10 cellular contexts compared by ENCODE assay signal in genomic region chr22:50548913-50549790, GRCh38. TPM values are rescaled to one million over a fixed set of nuclear protein-coding genes. Genes with fewer than 3 reads are reported as not detected.
DNase-seq lines count a peak whose midpoint lies in the region; ATAC-seq and TF ChIP-seq lines count a peak whose summit lies in the region.
"Had no signal": no experiment of that assay in that cellular context is flagged by ENCODE, and none has a peak within 500 bp of the region (broad histone marks: within the 10 kb centered on the region; RNA-seq: fewer than 3 reads in every experiment).

No MANE protein-coding gene starts in this region.

- no peak for DNase-seq in activated CD8-positive, alpha-beta memory T cell treated with anti-CD3 and anti-CD28 coated beads, Interleukin-2, amount 10 ng/mL, durations not matched to agents 7 days and 5 days
- no peak for DNase-seq in activated CD8-positive, alpha-beta memory T cell treated with anti-CD3 and anti-CD28 coated beads for 24 hours
- DNase-seq in T-cell (no peak), esophagus squamous epithelium (lab: John Stamatoyannopoulos, UW) (no peak), midbrain (lab: John Stamatoyannopoulos, UW) (no peak), SHP77 (lab: John Stamatoyannopoulos, UW) (no peak), NCI-H2196 treated with DMSO at 0.1 percent for 48 hours (lab: John Stamatoyannopoulos, UW; ENCODE audit: unreplicated experiment) (no peak)
- DNase-seq: dermis blood vessel endothelial cell, MG63 had no signal

- H3K4me3 ChIP-seq in esophagus squamous epithelium (peak overlapping the region; percentile 5 to 59 (median 30)), subcutaneous abdominal adipose tissue (ENCODE audit: low read depth in 1 of 5, low read length in 5 of 5) (peak overlapping the region in 3 of 5 donors; percentile 31 to 54 (median 48))
- H3K4me3 ChIP-seq: MG63 had no signal

- H3K9me3 Mint-ChIP-seq in activated CD8-positive, alpha-beta memory T cell treated with anti-CD3 and anti-CD28 coated beads, Interleukin-2, amount 10 ng/mL, durations not matched to agents 7 days and 5 days (ENCODE audit: low read depth), result no peaks in the 10 kb centered on the region
- no peaks in the 10 kb centered on the region for H3K9me3 Mint-ChIP-seq in T-cell

- POLR2A ChIA-PET in T-cell (lab: Charles Lee), result interaction anchor here (0.8 to 1.2 kb wide), 2 partner anchors 10 kb away, joined by 6 to 12 read pairs; no protein-coding TSS in a partner anchor

- peak; percentile 14 for ATAC-seq in activated CD8-positive, alpha-beta memory T cell treated with anti-CD3 and anti-CD28 coated beads, Interleukin-2, amount 10 ng/mL, durations not matched to agents 7 days and 5 days
- ATAC-seq in T-cell (replicated peaks in 1 of 4), result peak; percentile 8 to 22 (median 20)

- no peak for TF ChIP-seq CTCF in esophagus squamous epithelium (IDR thresholded peaks at IDR 0.05)

- H3K27me3 ChIP-seq in esophagus squamous epithelium, result peaks cover 0 to 69% (median 0%) of the 10 kb centered on the region in 4 donors
- H3K27me3 ChIP-seq in subcutaneous abdominal adipose tissue (ENCODE audit: control insufficient read depth in 5 of 5, insufficient read depth in 4 of 5, low read length in 5 of 5), result peaks cover 14 to 27% (median 24%) of the 10 kb centered on the region in 5 donors
- H3K27me3 ChIP-seq: MG63 had no signal

- H3K9me3 ChIP-seq in esophagus squamous epithelium (no peaks in the 10 kb centered on the region), subcutaneous abdominal adipose tissue (ENCODE audit: control insufficient read depth in 5 of 5, low read length in 5 of 5) (no peaks in the 10 kb centered on the region)
- H3K9me3 ChIP-seq: MG63 had no signal

- peak overlapping the region in 1 of 5 donors; percentile 20 for H3K9ac ChIP-seq in subcutaneous abdominal adipose tissue (ENCODE audit: low read length in 5 of 5)

- no peaks in the 10 kb centered on the region for H3K27me3 Mint-ChIP-seq in activated CD8-positive, alpha-beta memory T cell treated with anti-CD3 and anti-CD28 coated beads, Interleukin-2, amount 10 ng/mL, durations not matched to agents 7 days and 5 days
- no peaks in the 10 kb centered on the region for H3K27me3 Mint-ChIP-seq in T-cell

- H3K36me3 Mint-ChIP-seq in activated CD8-positive, alpha-beta memory T cell treated with anti-CD3 and anti-CD28 coated beads, Interleukin-2, amount 10 ng/mL, durations not matched to agents 7 days and 5 days, result no peaks in the 10 kb centered on the region
- peaks cover 3% of the 10 kb centered on the region for H3K36me3 Mint-ChIP-seq in T-cell

- CTCF ChIA-PET in activated CD8-positive, alpha-beta memory T cell treated with anti-CD3 and anti-CD28 coated beads, Interleukin-2, amount 10 ng/mL, durations not matched to agents 7 days and 5 days (lab: Charles Lee), result interaction anchor here (0.7 to 8.5 kb wide), 12 partner anchors 9 to 299 kb away, joined by 3 to 75 read pairs (median 4); partner anchors contain the start of genes CPT1B, HDAC10, SCO2 and SYCE3
- CTCF ChIA-PET in T-cell (lab: Charles Lee), result interaction anchor here in 1 of 2 donors (0.6 to 2.2 kb wide), 6 partner anchors 9 to 72 kb away, joined by 3 to 9 read pairs (median 7); partner anchors contain the start of genes ADM2 and SCO2

- H3K4me1 Mint-ChIP-seq in activated CD8-positive, alpha-beta memory T cell treated with anti-CD3 and anti-CD28 coated beads, Interleukin-2, amount 10 ng/mL, durations not matched to agents 7 days and 5 days, result peaks cover 43% of the 10 kb centered on the region
- peaks cover 38 to 48% (median 44%) of the 10 kb centered on the region in 3 donors for H3K4me1 Mint-ChIP-seq in T-cell

- H3K4me3 Mint-ChIP-seq in activated CD8-positive, alpha-beta memory T cell treated with anti-CD3 and anti-CD28 coated beads, Interleukin-2, amount 10 ng/mL, durations not matched to agents 7 days and 5 days, result peak overlapping the region; percentile 78
- H3K4me3 Mint-ChIP-seq in T-cell, result peak overlapping the region; percentile 75 to 82 (median 80)

- no peak for TF ChIP-seq POLR2A in esophagus squamous epithelium (IDR thresholded peaks at IDR 0.05)

- intact Hi-C loops in esophagus squamous epithelium (cut with DNase I), result no loop called here

- WGBS in esophagus squamous epithelium, 2 donors, result 85% methylated on average over 23 of the region's 69 CpGs; no CpG with 5 or more reads in 1 of the 2 donors

- peak overlapping the region in 3 of 4 donors; percentile 18 to 50 (median 49) for H3K27ac ChIP-seq in esophagus squamous epithelium
- no peak overlapping the region for H3K27ac ChIP-seq in subcutaneous abdominal adipose tissue (ENCODE audit: low read depth, low read length)

- H3K36me3 ChIP-seq in esophagus squamous epithelium (no peaks in the 10 kb centered on the region), subcutaneous abdominal adipose tissue (ENCODE audit: control insufficient read depth in 5 of 5, insufficient read depth in 5 of 5, low read length in 5 of 5) (no peaks in the 10 kb centered on the region)
- H3K36me3 ChIP-seq: MG63 had no signal

- peaks cover 14 to 52% (median 20%) of the 10 kb centered on the region in 3 donors for H3K4me1 ChIP-seq in esophagus squamous epithelium
- H3K4me1 ChIP-seq in subcutaneous abdominal adipose tissue (ENCODE audit: control insufficient read depth in 5 of 5, insufficient read depth in 5 of 5, low read length in 5 of 5), result peaks cover 0 to 29% (median 17%) of the 10 kb centered on the region in 5 donors

- H3K27ac Mint-ChIP-seq in activated CD8-positive, alpha-beta memory T cell treated with anti-CD3 and anti-CD28 coated beads, Interleukin-2, amount 10 ng/mL, durations not matched to agents 7 days and 5 days, result peak overlapping the region; percentile 88
- H3K27ac Mint-ChIP-seq in T-cell, result peak overlapping the region; percentile 86 to 90

RNA-seq across cellular contexts. Expression of gene KLHDC7B, which starts 3.5 kb away (rescaled TPM):
- 10 to 100 TPM; 10.2 to 12.0 TPM for total RNA-seq in activated CD8-positive, alpha-beta memory T cell treated with anti-CD3 and anti-CD28 coated beads, Interleukin-2, amount 10 ng/mL, durations not matched to agents 7 days and 5 days
- total RNA-seq in T-cell (1 to 10 TPM; 3.7 to 6.7 (median 5.4) TPM), esophagus squamous epithelium (under 1 TPM; 0.26 to 0.53 (median 0.40) TPM)
- total RNA-seq: dermis blood vessel endothelial cell had no signal

RNA-seq across cellular contexts. Expression of gene SYCE3, which starts 13.6 kb away (rescaled TPM):
- total RNA-seq in activated CD8-positive, alpha-beta memory T cell treated with anti-CD3 and anti-CD28 coated beads, Interleukin-2, amount 10 ng/mL, durations not matched to agents 7 days and 5 days, result under 1 TPM; 0.76 to 0.96 TPM
- total RNA-seq in T-cell (not detected), esophagus squamous epithelium (1 to 10 TPM in 1 of 4 donors, not detected in 3; 1.8 TPM)
- total RNA-seq: dermis blood vessel endothelial cell had no signal

RNA-seq across cellular contexts. Expression of gene TYMP, which starts 19.3 kb away (rescaled TPM):
- total RNA-seq in activated CD8-positive, alpha-beta memory T cell treated with anti-CD3 and anti-CD28 coated beads, Interleukin-2, amount 10 ng/mL, durations not matched to agents 7 days and 5 days, result 100 to 1,000 TPM in 1 of 2 experiments, 10 to 100 TPM in 1; 93.1 to 108 TPM
- 10 to 100 TPM; 11.6 to 29.1 (median 14.9) TPM for total RNA-seq in T-cell
- total RNA-seq in esophagus squamous epithelium, result 100 to 1,000 TPM in 2 of 4 donors, 10 to 100 TPM in 2; 86.0 to 281 (median 137) TPM

RNA-seq across cellular contexts. Expression of gene SCO2, which starts 23.8 kb away (rescaled TPM):
- 10 to 100 TPM in 1 of 2 experiments, 1 to 10 TPM in 1; 9.1 to 11.6 TPM for total RNA-seq in activated CD8-positive, alpha-beta memory T cell treated with anti-CD3 and anti-CD28 coated beads, Interleukin-2, amount 10 ng/mL, durations not matched to agents 7 days and 5 days
- total RNA-seq in T-cell (1 to 10 TPM; 3.3 to 5.6 (median 4.0) TPM), esophagus squamous epithelium (10 to 100 TPM in 1 of 4 donors, 1 to 10 TPM in 3; 5.1 to 14.9 (median 6.7) TPM)

RNA-seq across cellular contexts. Expression of gene CPT1B, which starts 29.1 kb away (rescaled TPM):
- total RNA-seq in activated CD8-positive, alpha-beta memory T cell treated with anti-CD3 and anti-CD28 coated beads, Interleukin-2, amount 10 ng/mL, durations not matched to agents 7 days and 5 days, result 10 to 100 TPM; 80.1 to 87.6 TPM
- 100 to 1,000 TPM in 1 of 5 donors, 10 to 100 TPM in 4; 61.9 to 113 (median 94.5) TPM for total RNA-seq in T-cell
- 10 to 100 TPM in 1 of 4 donors, 1 to 10 TPM in 3; 3.5 to 17.6 (median 8.2) TPM for total RNA-seq in esophagus squamous epithelium
